Comparison of ENCODE assay signal across 9 cellular contexts in the genomic region with DNA sequence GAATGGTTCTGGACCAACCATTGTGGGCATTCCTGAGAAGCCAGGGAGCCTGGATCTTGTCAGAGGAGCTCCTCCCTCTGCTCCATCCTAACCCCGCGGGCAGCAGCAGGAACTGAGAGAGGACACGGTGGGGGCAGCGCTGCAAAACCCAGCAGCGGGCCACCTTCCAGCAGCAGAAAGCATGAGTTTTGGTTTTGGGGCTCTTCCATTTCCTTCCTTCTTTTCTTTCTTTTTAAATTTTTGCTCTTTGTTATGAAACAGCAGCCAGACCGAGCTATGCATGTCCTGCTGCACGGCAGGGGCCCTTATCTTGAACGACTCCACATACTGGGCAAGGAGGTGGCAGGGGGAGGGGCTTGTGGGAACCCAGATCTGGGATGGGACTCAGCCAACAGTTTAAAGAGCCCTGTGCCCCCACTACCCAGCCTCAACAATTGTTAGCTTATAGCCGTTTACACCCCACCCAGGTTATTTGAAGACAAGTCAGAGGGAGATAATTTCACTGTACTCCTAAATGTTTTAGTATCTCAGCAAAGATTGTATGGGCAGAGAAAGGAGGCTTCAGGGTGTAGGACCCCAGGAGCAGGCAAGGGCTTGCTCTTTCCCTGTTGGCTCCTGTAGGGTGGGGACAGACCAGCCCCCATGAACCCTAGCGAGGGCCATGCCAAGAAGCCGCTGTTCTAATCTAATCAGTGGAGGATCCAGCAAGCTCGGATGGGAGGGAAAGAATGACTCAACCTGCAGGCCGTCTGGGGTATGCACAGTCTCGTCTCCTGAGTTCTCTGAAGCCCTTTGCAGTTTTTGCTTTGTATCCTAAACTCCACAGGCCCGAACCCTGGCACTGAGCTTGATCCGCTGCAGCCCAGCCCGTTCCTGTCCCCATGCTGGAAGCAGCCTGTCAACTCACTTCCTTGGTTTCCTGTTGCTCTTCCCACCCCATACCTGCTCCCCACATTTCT.
DNase-seq lines count a peak whose midpoint lies in the region; ATAC-seq and TF ChIP-seq lines count a peak whose summit lies in the region.
"Had no signal": no experiment of that assay in that cellular context is flagged by ENCODE, and none has a peak within 500 bp of the region (broad histone marks: within the 10 kb centered on the region; RNA-seq: fewer than 3 reads in every experiment).

No MANE protein-coding gene starts in this region.

- peak; percentile 27 for DNase-seq in DMS 273 (lab: John Stamatoyannopoulos, UW; ENCODE audit: unreplicated experiment)
- no peak for DNase-seq in DMS 273 treated with DMSO at 0.1 percent for 48 hours (lab: John Stamatoyannopoulos, UW)
- DNase-seq in SK-N-DZ (ENCODE audit: low spot score), result peak; percentile 68
- no peak for DNase-seq in central memory CD8-positive, alpha-beta T cell (ENCODE audit: low spot score in 2 of 2)
- no peak for DNase-seq in right lobe of liver
- peak; percentile 69 to 84 for DNase-seq in tibial artery
- DNase-seq in SJCRH30, result no peak
- DNase-seq in germinal center (ENCODE audit: low spot score), result no peak

- TF ChIP-seq CTCF in right lobe of liver (IDR thresholded peaks at IDR 0.05) (no peak), tibial artery (IDR thresholded peaks at IDR 0.05) (no peak)

- peak overlapping the region; percentile 97 for H3K27ac Mint-ChIP-seq in central memory CD8-positive, alpha-beta T cell (ENCODE audit: low read depth)

- H3K4me3 Mint-ChIP-seq in central memory CD8-positive, alpha-beta T cell, result peak overlapping the region; percentile 74

- 39% methylated on average over 14 of the region's 17 CpGs for WGBS in right lobe of liver (ENCODE audit: insufficient coverage, low coverage, low lambda C conversion rate, missing lambda C conversion rate)

- intact Hi-C loops in right lobe of liver (cut with DNase I) (no loop called here), tibial artery (cut with DNase I; ENCODE audit: low total_unique reads) (loop anchor here (5.0 to 10.0 kb wide), 2 partner anchors 35 to 192 kb away; no protein-coding TSS in a partner anchor)

- no peak for TF ChIP-seq POLR2A in right lobe of liver (IDR thresholded peaks at IDR 0.05)

- H3K4me1 Mint-ChIP-seq in central memory CD8-positive, alpha-beta T cell, result peaks cover 91% of the 10 kb centered on the region

- H3K4me1 ChIP-seq in right lobe of liver (peaks cover 0 to 22% (median 1%) of the 10 kb centered on the region in 4 donors), tibial artery (peaks cover 0 to 100% (median 91%) of the 10 kb centered on the region in 4 donors), SJCRH30 (peaks cover 39% of the 10 kb centered on the region)

- peaks cover 38% of the 10 kb centered on the region for H3K36me3 Mint-ChIP-seq in central memory CD8-positive, alpha-beta T cell (ENCODE audit: insufficient read depth)

- no peak for ATAC-seq in central memory CD8-positive, alpha-beta T cell (replicated peaks; ENCODE audit: extremely low read depth, poor library complexity, severe bottlenecking)
- ATAC-seq in right lobe of liver, result peak; percentile 47 to 65 (median 52)

- H3K36me3 ChIP-seq in right lobe of liver (no peaks in the 10 kb centered on the region), tibial artery (no peaks in the 10 kb centered on the region), SJCRH30 (peaks cover 7% of the 10 kb centered on the region; the same call in 1 of the 2 replicates)

- H3K9me3 Mint-ChIP-seq in central memory CD8-positive, alpha-beta T cell, result no peaks in the 10 kb centered on the region

- H3K9me3 ChIP-seq in right lobe of liver (no peaks in the 10 kb centered on the region), tibial artery (no peaks in the 10 kb centered on the region), SJCRH30 (replicated peaks) (no peaks in the 10 kb centered on the region)

- H3K4me3 ChIP-seq in right lobe of liver (no peak overlapping the region), tibial artery (peak overlapping the region in 1 of 2 donors; percentile 28), SJCRH30 (no peak overlapping the region)

- H3K27me3 ChIP-seq in right lobe of liver (no peaks in the 10 kb centered on the region), tibial artery (no peaks in the 10 kb centered on the region), SJCRH30 (no peaks in the 10 kb centered on the region)

- H3K27me3 Mint-ChIP-seq in central memory CD8-positive, alpha-beta T cell, result no peaks in the 10 kb centered on the region

- H3K27ac ChIP-seq in right lobe of liver, result peak overlapping the region in 2 of 3 donors; percentile 24 to 47
- peak overlapping the region; percentile 97 to 99 for H3K27ac ChIP-seq in tibial artery
- H3K27ac ChIP-seq in SJCRH30, result no peak overlapping the region
- H3K27ac ChIP-seq: 22Rv1 had no signal

Comparison
In these comparisons a context has a peak if more than half of its experiments do, and no peak if none do; other contexts are left out.
1. DNase-seq: peak in DMS 273 (single experiment), SK-N-DZ (single experiment) and tibial artery (2 of 2); none in DMS 273 treated with DMSO at 0.1 percent for 48 hours (single experiment), central memory CD8-positive, alpha-beta T cell (0 of 2), right lobe of liver (0 of 3), SJCRH30 (0 of 2) and germinal center (single experiment).